Comparison of ENCODE assay signal across 9 cellular contexts in genomic region chr11:68142028-68142412, GRCh38. TPM values are rescaled to one million over a fixed set of nuclear protein-coding genes. Genes with fewer than 3 reads are reported as not detected.
A peak's percentile ranks its signal among the peaks of the same experiment; 100 is the strongest.
DNase-seq lines count a peak whose midpoint lies in the region; ATAC-seq and TF ChIP-seq lines count a peak whose summit lies in the region.
"Had no signal": no experiment of that assay in that cellular context is flagged by ENCODE, and none has a peak within 500 bp of the region (broad histone marks: within the 10 kb centered on the region; RNA-seq: fewer than 3 reads in every experiment).

No MANE protein-coding gene starts in this region.

- H3K27ac ChIP-seq in breast epithelium (peak overlapping the region; percentile 95 to 96), upper lobe of right lung (peak overlapping the region; percentile 51)
- H3K27ac ChIP-seq: neural progenitor cell had no signal

- TF ChIP-seq POLR2A in breast epithelium (IDR thresholded peaks at IDR 0.05): no peak

- H3K4me1 ChIP-seq in breast epithelium (peaks cover 12 to 34% of the 10 kb centered on the region in 2 donors), upper lobe of right lung (peaks cover 30% of the 10 kb centered on the region)
- H3K4me1 ChIP-seq: neural progenitor cell had no signal

- no TSS peak for BruUV-seq in MCF 10A (replicated peaks; lab: Mats Ljungman, UMichigan)

- peak; percentile 74 to 93 for DNase-seq in breast epithelium (ENCODE audit: low spot score in 2 of 2)
- DNase-seq in MCF 10A (ENCODE audit: unreplicated experiment): no peak
- peak; percentile 51 for DNase-seq in activated CD8-positive, alpha-beta memory T cell treated with anti-CD3 and anti-CD28 coated beads, Interleukin-2, amount 50 U/mL, for 4 hours
- DNase-seq in mesenteric fat pad (ENCODE audit: low spot score): peak; percentile 85
- DNase-seq in upper lobe of right lung: no peak
- no peak for DNase-seq in NCI-H748 treated with DMSO at 0.1 percent for 48 hours (lab: John Stamatoyannopoulos, UW)
- DNase-seq in activated gamma-delta T cell treated with Interleukin-2 at 50 U/mL for 16 hours: no peak
- DNase-seq in occipital lobe (lab: John Stamatoyannopoulos, UW): no peak

- POLR2A ChIA-PET in MCF 10A (lab: Yijun Ruan, JAX): no interaction called here

- no peak overlapping the region for H3K4me3 ChIP-seq in breast epithelium
- H3K4me3 ChIP-seq in upper lobe of right lung: no peak overlapping the region
- H3K4me3 ChIP-seq: neural progenitor cell had no signal

- peaks cover 19% of the 10 kb centered on the region for H3K4me1 Mint-ChIP-seq in MCF 10A (ENCODE audit: insufficient read depth, unreplicated experiment)

- H3K27me3 Mint-ChIP-seq in MCF 10A (ENCODE audit: insufficient read depth, unreplicated experiment): peaks cover 13% of the 10 kb centered on the region

- peak; percentile 40 for ATAC-seq in upper lobe of right lung

- H3K4me3 Mint-ChIP-seq in MCF 10A (ENCODE audit: unreplicated experiment): no peak overlapping the region
- H3K4me3 Mint-ChIP-seq: neural progenitor cell had no signal

- peaks cover 7% of the 10 kb centered on the region for H3K36me3 Mint-ChIP-seq in MCF 10A (ENCODE audit: insufficient read depth, unreplicated experiment)
- H3K36me3 Mint-ChIP-seq: neural progenitor cell had no signal

- TF ChIP-seq CTCF in breast epithelium (IDR thresholded peaks at IDR 0.05) (no peak), MCF 10A (IDR thresholded peaks at IDR 0.05; ENCODE audit: unreplicated experiment) (no peak), upper lobe of right lung (IDR thresholded peaks at IDR 0.05) (no peak)

- CTCF ChIA-PET in MCF 10A (lab: Yijun Ruan, JAX): no interaction called here

- H3K9me3 ChIP-seq in breast epithelium: no peaks in the 10 kb centered on the region
- no peaks in the 10 kb centered on the region for H3K9me3 ChIP-seq in upper lobe of right lung

- H3K27ac Mint-ChIP-seq in MCF 10A (ENCODE audit: low read depth, unreplicated experiment): no peak overlapping the region

- H3K9me3 Mint-ChIP-seq in MCF 10A (ENCODE audit: unreplicated experiment): no peaks in the 10 kb centered on the region
- H3K9me3 Mint-ChIP-seq: neural progenitor cell had no signal

- H3K36me3 ChIP-seq in breast epithelium (no peaks in the 10 kb centered on the region), upper lobe of right lung (no peaks in the 10 kb centered on the region)
- H3K36me3 ChIP-seq: neural progenitor cell had no signal

- H3K27me3 ChIP-seq in breast epithelium (no peaks in the 10 kb centered on the region), upper lobe of right lung (no peaks in the 10 kb centered on the region)
- H3K27me3 ChIP-seq: neural progenitor cell had no signal

- intact Hi-C loops in breast epithelium (cut with DNase I; ENCODE audit: low total_unique reads): no loop called here
- intact Hi-C loops in MCF 10A (cut with micrococcal nuclease): no loop called here
- intact Hi-C loops in upper lobe of right lung (cut with DNase I): no loop called here

RNA-seq across cellular contexts. Expression of gene CHKA, which starts 20.8 kb away (rescaled TPM):
- 10 to 100 TPM; 52.1 to 73.0 (median 71.7) TPM for total RNA-seq in breast epithelium
- 7.8 and 13.7 TPM in 2 replicates for total RNA-seq in MCF 10A (2022)
- 33.4 TPM for total RNA-seq in mesenteric fat pad
- total RNA-seq in upper lobe of right lung: 53.3 TPM
- total RNA-seq in occipital lobe: 32.8 TPM

Comparison
In these comparisons a context has a peak if more than half of its experiments do, and no peak if none do; other contexts are left out.
1. DNase-seq: peak in breast epithelium (2 of 2), activated CD8-positive, alpha-beta memory T cell treated with anti-CD3 and anti-CD28 coated beads, Interleukin-2, amount 50 U/mL, for 4 hours (single experiment) and mesenteric fat pad (single experiment); none in MCF 10A (single experiment), upper lobe of right lung (single experiment), NCI-H748 treated with DMSO at 0.1 percent for 48 hours (single experiment), activated gamma-delta T cell treated with Interleukin-2 at 50 U/mL for 16 hours (single experiment) and occipital lobe (single experiment).